Comparison of ENCODE assay signal across 34 cellular contexts in the genomic region with DNA sequence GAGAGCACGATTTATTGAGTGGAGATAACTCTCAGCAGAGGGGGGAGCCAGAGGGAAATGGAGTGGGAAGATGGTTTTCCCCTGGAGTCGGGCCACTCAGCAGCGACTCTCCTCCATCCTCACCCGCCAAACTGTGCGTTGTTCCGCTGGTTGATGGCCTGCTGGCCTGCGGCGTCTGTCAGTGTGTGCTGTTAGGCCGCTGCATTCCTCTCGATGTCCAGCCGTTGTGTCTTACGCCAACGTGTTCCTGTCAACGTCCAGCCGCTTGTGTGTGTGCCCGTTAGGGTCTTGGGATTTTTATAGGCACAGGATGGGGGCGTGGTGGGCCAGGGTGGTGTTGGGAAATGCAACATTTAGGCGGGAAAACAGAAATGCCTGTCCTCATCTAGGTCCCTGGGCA.
DNase-seq lines count a peak whose midpoint lies in the region; ATAC-seq, FAIRE-seq and TF ChIP-seq lines count a peak whose summit lies in the region.
"Had no signal": no experiment of that assay in that cellular context is flagged by ENCODE, and none has a peak within 500 bp of the region (broad histone marks: within the 10 kb centered on the region; RNA-seq: fewer than 3 reads in every experiment).

No MANE protein-coding gene starts in this region.

- TF ChIP-seq CTCF in H9 (conservative IDR thresholded peaks at IDR 0.05) (no peak), PC-9 (conservative IDR thresholded peaks at IDR 0.05) (no peak), H1 (IDR thresholded peaks at IDR 0.05; ENCODE audit: control extremely low read depth in 1 of 3, insufficient read depth in 1 of 3, low read depth in 1 of 3, low read length in 3 of 3) (no peak), parathyroid adenoma (IDR thresholded peaks at IDR 0.05) (no peak), HepG2 (CRISPR knock-in tag; IDR thresholded peaks at IDR 0.05) (no peak), Caco-2 (IDR thresholded peaks at IDR 0.05; ENCODE audit: insufficient read depth in 1 of 2, low read depth in 1 of 2, low read length in 1 of 2, severe bottlenecking in 1 of 2, unreplicated experiment in 1 of 2) (no peak)

- H3K4me3 ChIP-seq in PC-9 (no peak overlapping the region), H1 (ENCODE audit: extremely low read depth in 1 of 4, insufficient read depth in 2 of 4, low read depth in 3 of 4, low read length in 4 of 4) (no peak overlapping the region), parathyroid adenoma (ENCODE audit: low read depth, low read length) (no peak overlapping the region), HepG2 (replicated peaks in 1 of 3; ENCODE audit: insufficient read depth in 1 of 3, low read depth in 2 of 3, low read length in 3 of 3) (no peak overlapping the region), Caco-2 (ENCODE audit: low read depth, low read length) (no peak overlapping the region), mesenchymal stem cell (ENCODE audit: insufficient read depth in 1 of 2, low read depth in 1 of 2, low read length in 2 of 2) (no peak overlapping the region)
- H3K4me3 ChIP-seq: HAP-1, SJSA1 had no signal

- H3K27ac ChIP-seq in H9 (ENCODE audit: insufficient read length, low read depth, low read length): no peak overlapping the region
- no peak overlapping the region for H3K27ac ChIP-seq in PC-9
- no peak overlapping the region for H3K27ac ChIP-seq in H1 (ENCODE audit: low read depth, low read length)
- H3K27ac ChIP-seq in parathyroid adenoma: no peak overlapping the region
- no peak overlapping the region for H3K27ac ChIP-seq in HepG2 (ENCODE audit: extremely low read length, insufficient read depth, low read length)
- no peak overlapping the region for H3K27ac ChIP-seq in mesenchymal stem cell (ENCODE audit: low read length, poor library complexity, severe bottlenecking)
- H3K27ac ChIP-seq: heart right ventricle, HL-60, SJSA1 had no signal

- CTCF ChIA-PET in PC-9 (lab: Charles Lee) (no interaction called here), H1 (lab: Charles Lee; ENCODE audit: partially characterized antibody) (interaction anchor here (0.7 to 2.1 kb wide), 3 partner anchors 13 to 842 kb away, joined by 3 to 4 read pairs (median 3); no protein-coding TSS in a partner anchor), HepG2 (lab: Yijun Ruan, JAX; ENCODE audit: low intra/inter-chr PET ratio, low total read pairs) (no interaction called here), Caco-2 (lab: Charles Lee) (no interaction called here)

- H2AK5ac ChIP-seq in H9 (ENCODE audit: insufficient read length, low read length) (no peak overlapping the region), H1 (ENCODE audit: low read depth, low read length) (no peak overlapping the region), mesenchymal stem cell (ENCODE audit: low read length, severe bottlenecking) (no peak overlapping the region)

- no peak for TF ChIP-seq RAD21 in H1 (IDR thresholded peaks at IDR 0.05 in 1 of 2, conservative IDR thresholded peaks at IDR 0.05 in 1 of 2; ENCODE audit: low read depth in 2 of 2, low read length in 2 of 2)
- no peak for TF ChIP-seq RAD21 in HepG2 (CRISPR knock-in tag; IDR thresholded peaks at IDR 0.05)

- H3K36me3 ChIP-seq in PC-9 (ENCODE audit: low read depth): no peaks in the 10 kb centered on the region
- H3K36me3 ChIP-seq in H1 (ENCODE audit: control insufficient read depth in 2 of 4, insufficient read depth in 4 of 4, low read length in 3 of 4): no peaks in the 10 kb centered on the region
- no peaks in the 10 kb centered on the region for H3K36me3 ChIP-seq in parathyroid adenoma (ENCODE audit: control insufficient read depth, insufficient read depth, low read length)
- H3K36me3 ChIP-seq in HepG2 (replicated peaks in 1 of 2; ENCODE audit: control insufficient read depth in 1 of 2, insufficient read depth in 2 of 2, low read length in 2 of 2): no peaks in the 10 kb centered on the region
- H3K36me3 ChIP-seq in Caco-2 (ENCODE audit: control insufficient read depth, insufficient read depth, low read length): no peaks in the 10 kb centered on the region
- H3K36me3 ChIP-seq in mesenchymal stem cell (ENCODE audit: control insufficient read depth in 1 of 2, insufficient read depth in 2 of 2, low read depth in 1 of 2, low read length in 2 of 2): no peaks in the 10 kb centered on the region
- H3K36me3 ChIP-seq: HAP-1, heart right ventricle, SJSA1 had no signal

- H4K20me1 ChIP-seq in H9 (ENCODE audit: control insufficient read depth, insufficient read depth, insufficient read length) (no peaks in the 10 kb centered on the region), PC-9 (ENCODE audit: insufficient read depth) (no peaks in the 10 kb centered on the region), H1 (replicated peaks in 1 of 2; ENCODE audit: control insufficient read depth in 1 of 2, insufficient read depth in 2 of 2, low read length in 2 of 2) (no peaks in the 10 kb centered on the region), HepG2 (ENCODE audit: insufficient read depth, low read length) (no peaks in the 10 kb centered on the region)

- intact Hi-C loops in PC-9 (cut with micrococcal nuclease; ENCODE audit: unreplicated experiment): no loop called here
- intact Hi-C loops in HepG2 (cut with micrococcal nuclease; ENCODE audit: unreplicated experiment): no loop called here
- intact Hi-C loops in Caco-2 (cut with micrococcal nuclease; ENCODE audit: unreplicated experiment): no loop called here

- no CpG with 5 or more reads among the region's 18 CpGs for WGBS in H9 (ENCODE audit: extremely low coverage, insufficient read length, low lambda C conversion rate)
- WGBS in H1 (ENCODE audit: extremely low coverage in 1 of 2, insufficient coverage in 1 of 2, insufficient read length in 1 of 2, insufficient replicate concordance in 2 of 2, low coverage in 1 of 2, low lambda C conversion rate in 2 of 2, missing lambda C conversion rate in 1 of 2), 2 experiments: 88% methylated on average over 16 of the region's 18 CpGs; no CpG with 5 or more reads in 1 of the 2 experiments
- WGBS in HepG2 (ENCODE audit: low lambda C conversion rate): 62% methylated on average over 17 of the region's 18 CpGs
- 93% methylated on average over 18 of the region's 18 CpGs for WGBS in mesenchymal stem cell

- H3K9me3 ChIP-seq in H9 (ENCODE audit: control insufficient read depth, low read depth, low read length) (no peaks in the 10 kb centered on the region), PC-9 (ENCODE audit: insufficient read depth, low read depth) (no peaks in the 10 kb centered on the region), H1 (ENCODE audit: insufficient read depth in 2 of 2, low read depth in 1 of 2, low read length in 1 of 2) (peaks cover 0 to 3% of the 10 kb centered on the region in 2 experiments; a peak in 1 of 4 replicates), parathyroid adenoma (ENCODE audit: control insufficient read depth, low read length) (no peaks in the 10 kb centered on the region), HepG2 (ENCODE audit: low read length) (no peaks in the 10 kb centered on the region), Caco-2 (no peaks in the 10 kb centered on the region), mesenchymal stem cell (ENCODE audit: control insufficient read depth, low read length) (peaks cover 2% of the 10 kb centered on the region)
- H3K9me3 ChIP-seq: HAP-1, SJSA1 had no signal

- H3K27ac Mint-ChIP-seq in H9: no peak overlapping the region
- H3K27ac Mint-ChIP-seq in Caco-2 (ENCODE audit: unreplicated experiment): no peak overlapping the region
- H3K27ac Mint-ChIP-seq: activated CD4-positive, alpha-beta memory T cell treated with anti-CD3 and anti-CD28 coated beads, Interleukin-2, amount 10 ng/mL, durations not matched to agents 7 days and 5 days; B cell; CD8-positive, alpha-beta memory T cell; memory B cell; type B pancreatic cell had no signal

- H3K14ac ChIP-seq in H9 (ENCODE audit: insufficient read depth, low read length) (no peak overlapping the region), H1 (ENCODE audit: insufficient read length) (no peak overlapping the region), mesenchymal stem cell (ENCODE audit: low read length in 2 of 2) (peak overlapping the region in 1 of 2 experiments; percentile 7)

- H2BK120ac ChIP-seq in H9 (ENCODE audit: low read depth, low read length, poor library complexity, severe bottlenecking) (no peak overlapping the region), H1 (replicated peaks; ENCODE audit: low read depth, low read length) (no peak overlapping the region), mesenchymal stem cell (ENCODE audit: low read depth, low read length) (no peak overlapping the region)

- H2BK15ac ChIP-seq in H9 (ENCODE audit: low read depth, low read length) (no peak overlapping the region), H1 (ENCODE audit: low read length) (no peak overlapping the region), mesenchymal stem cell (ENCODE audit: low read depth, poor library complexity, severe bottlenecking) (no peak overlapping the region)

- H3K79me2 ChIP-seq in H9 (ENCODE audit: insufficient read depth, low read length): no peaks in the 10 kb centered on the region
- H3K79me2 ChIP-seq in PC-9 (ENCODE audit: low read depth): no peaks in the 10 kb centered on the region
- no peaks in the 10 kb centered on the region for H3K79me2 ChIP-seq in H1 (ENCODE audit: control insufficient read depth in 1 of 2, insufficient read depth in 2 of 2, low read length in 2 of 2)
- H3K79me2 ChIP-seq in parathyroid adenoma: no peaks in the 10 kb centered on the region
- H3K79me2 ChIP-seq in HepG2 (ENCODE audit: insufficient read depth, low read length): no peaks in the 10 kb centered on the region

- H3K4ac ChIP-seq in H9 (ENCODE audit: low read depth, low read length) (no peak overlapping the region), H1 (replicated peaks; ENCODE audit: insufficient read length, low read depth, low read length) (no peak overlapping the region), mesenchymal stem cell (ENCODE audit: low read depth in 1 of 2, low read length in 2 of 2) (no peak overlapping the region)

- H3K18ac ChIP-seq in H9 (ENCODE audit: insufficient read length, low read depth, low read length) (no peak overlapping the region), H1 (ENCODE audit: extremely low read depth, low read length) (no peak overlapping the region), mesenchymal stem cell (ENCODE audit: low read depth in 1 of 2, low read length in 2 of 2) (no peak overlapping the region)

- H3K4me1 ChIP-seq in H9 (ENCODE audit: insufficient read depth, low read length) (no peaks in the 10 kb centered on the region), PC-9 (replicated peaks; ENCODE audit: insufficient read depth) (no peaks in the 10 kb centered on the region), H1 (replicated peaks in 1 of 4; ENCODE audit: control insufficient read depth in 3 of 4, insufficient read depth in 4 of 4, low read length in 3 of 4) (no peaks in the 10 kb centered on the region; a peak in 1 of 7 replicates), parathyroid adenoma (no peaks in the 10 kb centered on the region), HepG2 (ENCODE audit: insufficient read depth, low read length) (no peaks in the 10 kb centered on the region), Caco-2 (no peaks in the 10 kb centered on the region), mesenchymal stem cell (ENCODE audit: control insufficient read depth, insufficient read depth, low read depth, low read length) (no peaks in the 10 kb centered on the region)
- H3K4me1 ChIP-seq: heart right ventricle had no signal

- no peak overlapping the region for H3K23ac ChIP-seq in H9 (ENCODE audit: insufficient read length, low read depth, low read length)
- no peak overlapping the region for H3K23ac ChIP-seq in H1 (ENCODE audit: insufficient read length)
- H3K23ac ChIP-seq in mesenchymal stem cell (ENCODE audit: low read length in 2 of 2): no peak overlapping the region

- H2BK5ac ChIP-seq in H9 (ENCODE audit: insufficient read length, low read length) (no peak overlapping the region), H1 (ENCODE audit: low read depth, low read length) (no peak overlapping the region), mesenchymal stem cell (ENCODE audit: low read depth, low read length, poor library complexity, severe bottlenecking) (no peak overlapping the region)

- no peak overlapping the region for H4K8ac ChIP-seq in H9 (replicated peaks; ENCODE audit: insufficient read length, low read depth, low read length)
- H4K8ac ChIP-seq in H1 (ENCODE audit: extremely low read depth, insufficient read depth, low read length): no peak overlapping the region
- no peak overlapping the region for H4K8ac ChIP-seq in mesenchymal stem cell (ENCODE audit: low read length)

- H3T11ph ChIP-seq in H9 (ENCODE audit: low read length): no peak overlapping the region

- H2BK12ac ChIP-seq in H9 (ENCODE audit: insufficient read length, low read depth, low read length): no peak overlapping the region
- H2BK12ac ChIP-seq in H1 (ENCODE audit: low read depth, low read length): no peak overlapping the region
- H2BK12ac ChIP-seq in mesenchymal stem cell (ENCODE audit: low read length in 2 of 2): no peak overlapping the region

- FAIRE-seq in H1 (lab: Jason Lieb, UNC) (no peak), HepG2 (lab: Jason Lieb, UNC) (no peak)
- FAIRE-seq: frontal cortex, GM12892, kidney, RCC 7860 had no signal

- H3K79me1 ChIP-seq in H9 (ENCODE audit: insufficient read depth, low read depth, low read length, poor library complexity, severe bottlenecking) (no peaks in the 10 kb centered on the region), H1 (ENCODE audit: low read depth, low read length) (no peaks in the 10 kb centered on the region), mesenchymal stem cell (replicated peaks; ENCODE audit: low read length, poor library complexity, severe bottlenecking) (no peaks in the 10 kb centered on the region)

- H4K5ac ChIP-seq in H9 (ENCODE audit: insufficient read length, low read depth, low read length) (no peak overlapping the region), H1 (ENCODE audit: insufficient read length, low read depth, low read length) (no peak overlapping the region)

- H3F3A ChIP-seq in PC-9 (ENCODE audit: insufficient read depth, low read depth): no peaks in the 10 kb centered on the region

- H3K9ac ChIP-seq in H9 (ENCODE audit: extremely low read depth, insufficient read length, low read length) (no peak overlapping the region), H1 (replicated peaks in 1 of 4; ENCODE audit: extremely low read depth in 1 of 4, low read depth in 3 of 4, low read length in 3 of 4) (no peak overlapping the region), parathyroid adenoma (no peak overlapping the region), HepG2 (ENCODE audit: insufficient read depth, low read depth, low read length) (no peak overlapping the region), mesenchymal stem cell (ENCODE audit: low read length) (no peak overlapping the region)

- in situ Hi-C loops in HepG2 (cut with HindIII; ENCODE audit: extremely low pct_ligation_motif_present, low pct_unique_long_range_greater_than_20kb): no loop called here

- H4K91ac ChIP-seq in H9 (ENCODE audit: insufficient read length, low read depth, low read length): no peak overlapping the region
- H4K91ac ChIP-seq in H1 (replicated peaks; ENCODE audit: insufficient read length, low read length): peak overlapping the region; percentile 26
- no peak overlapping the region for H4K91ac ChIP-seq in mesenchymal stem cell (ENCODE audit: low read length)

- H3K27me3 Mint-ChIP-seq in H9 (ENCODE audit: low read depth) (no peaks in the 10 kb centered on the region; the same call in 1 of the 2 replicates), Caco-2 (ENCODE audit: insufficient read depth, unreplicated experiment) (peaks cover 9% of the 10 kb centered on the region)
- H3K27me3 Mint-ChIP-seq: activated CD4-positive, alpha-beta memory T cell treated with anti-CD3 and anti-CD28 coated beads, Interleukin-2, amount 10 ng/mL, durations not matched to agents 7 days and 5 days; B cell; CD8-positive, alpha-beta memory T cell; central memory CD8-positive, alpha-beta T cell; memory B cell; type B pancreatic cell had no signal

- TF ChIP-seq POLR2A in H1 (IDR thresholded peaks at IDR 0.05; ENCODE audit: control extremely low read depth in 1 of 2, low read depth in 2 of 2, low read length in 2 of 2) (no peak), HepG2 (IDR thresholded peaks at IDR 0.05; ENCODE audit: insufficient read depth in 1 of 2, low read depth in 2 of 2, low read length in 2 of 2) (no peak)

- peaks cover 8 to 12% of the 10 kb centered on the region in 2 experiments for H3K9me3 Mint-ChIP-seq in H9
- H3K9me3 Mint-ChIP-seq in Caco-2 (ENCODE audit: unreplicated experiment): no peaks in the 10 kb centered on the region

- DNase-seq in H9 (peak; percentile 34), PC-9 (no peak), H1 (ENCODE audit: low read depth in 1 of 2, low spot score in 2 of 2) (no peak), HepG2 (ENCODE audit: low spot score) (no peak), Caco-2 (no peak), T-helper 9 cell (no peak), mesenchymal stem cell (no peak)
- DNase-seq: ACHN; activated CD4-positive, alpha-beta memory T cell treated with anti-CD3 and anti-CD28 coated beads, Interleukin-2, amount 10 ng/mL, durations not matched to agents 7 days and 5 days; activated CD8-positive, alpha-beta memory T cell treated with anti-CD3 and anti-CD28 coated beads, Interleukin-2, amount 50 U/mL, for 4 hours; activated naive CD4-positive, alpha-beta T cell treated with Interleukin-2 at 50 U/mL for 16 hours; CD8-positive, alpha-beta memory T cell; DMS153; heart right ventricle; Karpas-422; kidney; NCI-H1417; NCI-H2029 treated with DMSO at 0.1 percent for 48 hours; NCI-H226; stimulated activated CD4-positive, alpha-beta T cell treated with anti-CD3 and anti-CD28 coated beads, Interleukin-12 subunit alpha, Interleukin-12 subunit beta, amount 100 ng/mL, for 4 hours; stimulated activated CD4-positive, alpha-beta T cell treated with anti-CD3 and anti-CD28 coated beads, Interleukin-4, amount 100 ng/mL, for 24 hours; T-helper 1 cell had no signal

- no peaks in the 10 kb centered on the region for H3K4me1 Mint-ChIP-seq in H9
- no peaks in the 10 kb centered on the region for H3K4me1 Mint-ChIP-seq in Caco-2 (ENCODE audit: low read depth, unreplicated experiment)
- H3K4me1 Mint-ChIP-seq: activated CD4-positive, alpha-beta memory T cell treated with anti-CD3 and anti-CD28 coated beads, Interleukin-2, amount 10 ng/mL, durations not matched to agents 7 days and 5 days; B cell; CD8-positive, alpha-beta memory T cell; central memory CD8-positive, alpha-beta T cell; memory B cell had no signal

- H3K9me2 ChIP-seq in PC-9 (ENCODE audit: insufficient read depth): no peaks in the 10 kb centered on the region

- no peaks in the 10 kb centered on the region for H3K27me3 ChIP-seq in H9 (ENCODE audit: insufficient read depth, low read length)
- H3K27me3 ChIP-seq in PC-9 (ENCODE audit: insufficient read depth, low read depth): no peaks in the 10 kb centered on the region
- no peaks in the 10 kb centered on the region for H3K27me3 ChIP-seq in H1 (replicated peaks in 1 of 4; ENCODE audit: control insufficient read depth in 3 of 4, extremely low read depth in 1 of 4, insufficient read depth in 3 of 4, low read length in 3 of 4)
- no peaks in the 10 kb centered on the region for H3K27me3 ChIP-seq in parathyroid adenoma (ENCODE audit: control insufficient read depth, insufficient read depth, low read length)
- no peaks in the 10 kb centered on the region for H3K27me3 ChIP-seq in HepG2 (ENCODE audit: control insufficient read depth in 1 of 2, insufficient read depth in 2 of 2, low read length in 2 of 2)
- H3K27me3 ChIP-seq in Caco-2 (replicated peaks; ENCODE audit: control insufficient read depth, insufficient read depth, low read length): no peaks in the 10 kb centered on the region
- H3K27me3 ChIP-seq in mesenchymal stem cell (ENCODE audit: control insufficient read depth in 1 of 2, insufficient read depth in 1 of 2, low read length in 2 of 2): no peaks in the 10 kb centered on the region
- H3K27me3 ChIP-seq: SJSA1 had no signal

- BruUV-seq in PC-9 (replicated peaks; lab: Mats Ljungman, UMichigan): no TSS peak
- BruUV-seq in HepG2 (replicated peaks; lab: Mats Ljungman, UMichigan): no TSS peak
- BruUV-seq in Caco-2 (replicated peaks; lab: Mats Ljungman, UMichigan): no TSS peak

- H3K4me3 Mint-ChIP-seq in H9 (no peak overlapping the region), Caco-2 (ENCODE audit: unreplicated experiment) (no peak overlapping the region)
- H3K4me3 Mint-ChIP-seq: activated CD4-positive, alpha-beta memory T cell treated with anti-CD3 and anti-CD28 coated beads, Interleukin-2, amount 10 ng/mL, durations not matched to agents 7 days and 5 days; B cell; CD8-positive, alpha-beta memory T cell; central memory CD8-positive, alpha-beta T cell; type B pancreatic cell had no signal

- TF ChIP-seq EP300 in H1 (IDR thresholded peaks at IDR 0.05; ENCODE audit: borderline replicate concordance in 1 of 2, low read depth in 2 of 2, low read length in 2 of 2) (no peak), HepG2 (IDR thresholded peaks at IDR 0.05; ENCODE audit: low read depth in 2 of 2, low read length in 2 of 2) (no peak), HepG2 (CRISPR knock-in tag; IDR thresholded peaks at IDR 0.05; ENCODE audit: borderline replicate concordance) (no peak)

- H2BK20ac ChIP-seq in H9 (ENCODE audit: low read depth, low read length, poor library complexity, severe bottlenecking) (no peak overlapping the region), H1 (ENCODE audit: low read length) (no peak overlapping the region)

- peaks cover 0 to 7% (median 0%) of the 10 kb centered on the region in 3 experiments; a peak in 4 of 7 replicates for H3K36me3 Mint-ChIP-seq in H9 (ENCODE audit: insufficient read depth in 1 of 3, low read depth in 3 of 3)
- H3K36me3 Mint-ChIP-seq in Caco-2 (ENCODE audit: insufficient read depth, unreplicated experiment): no peaks in the 10 kb centered on the region
- H3K36me3 Mint-ChIP-seq: CD8-positive, alpha-beta memory T cell; memory B cell; type B pancreatic cell had no signal

- POLR2A ChIA-PET in PC-9 (lab: Charles Lee; ENCODE audit: unreplicated experiment): no interaction called here
- POLR2A ChIA-PET in H1 (lab: Charles Lee; ENCODE audit: partially characterized antibody): no interaction called here
- POLR2A ChIA-PET in HepG2 (lab: Yijun Ruan, JAX): no interaction called here
- POLR2A ChIA-PET in Caco-2 (lab: Charles Lee): no interaction called here

- H3K23me2 ChIP-seq in H9 (ENCODE audit: insufficient read length, low read depth, low read length, poor library complexity, severe bottlenecking) (no peaks in the 10 kb centered on the region), H1 (ENCODE audit: low read depth, low read length) (no peaks in the 10 kb centered on the region)

- H3K4me2 ChIP-seq in H9 (ENCODE audit: insufficient read depth, insufficient read length, low read length) (no peak overlapping the region), PC-9 (0 out of 2 replicates have a peak overlapping the region, but pooled peaks have one; percentile 18), H1 (ENCODE audit: insufficient read depth in 1 of 2, low read depth in 2 of 2, low read length in 2 of 2) (no peak overlapping the region), parathyroid adenoma (ENCODE audit: low read length) (no peak overlapping the region), HepG2 (ENCODE audit: low read depth, low read length) (no peak overlapping the region), mesenchymal stem cell (ENCODE audit: low read length, poor library complexity, severe bottlenecking) (no peak overlapping the region)

- ATAC-seq in HepG2: no peak
- ATAC-seq: sciatic nerve had no signal

- H2AFZ ChIP-seq in H9 (ENCODE audit: low read length) (no peak overlapping the region), PC-9 (no peak overlapping the region), H1 (ENCODE audit: low read length) (0 out of 2 replicates have a peak overlapping the region, but pooled peaks have one; percentile 24), parathyroid adenoma (peak overlapping the region; percentile 45), HepG2 (ENCODE audit: low read length) (no peak overlapping the region), mesenchymal stem cell (ENCODE audit: low read depth, low read length) (no peak overlapping the region)

- H3K56ac ChIP-seq in H9 (ENCODE audit: insufficient read length, low read depth, low read length): no peak overlapping the region
- H3K56ac ChIP-seq in H1 (replicated peaks; ENCODE audit: insufficient read length, low read depth, low read length): no peak overlapping the region

Comparison
In these comparisons a context has a peak if more than half of its experiments do, and no peak if none do; other contexts are left out.
1. H2AFZ ChIP-seq: peak in H1 (single experiment) and parathyroid adenoma (single experiment); none in H9 (single experiment), PC-9 (single experiment), HepG2 (single experiment) and mesenchymal stem cell (single experiment).